14 cellular contexts compared by ENCODE assay signal in genomic region chr7:27158436-27159277, GRCh38. TPM values are rescaled to one million over a fixed set of nuclear protein-coding genes. Genes with fewer than 3 reads are reported as not detected.
DNase-seq lines count a peak whose midpoint lies in the region; ATAC-seq and TF ChIP-seq lines count a peak whose summit lies in the region.
"Had no signal": no experiment of that assay in that cellular context is flagged by ENCODE, and none has a peak within 500 bp of the region (broad histone marks: within the 10 kb centered on the region; RNA-seq: fewer than 3 reads in every experiment).

No MANE protein-coding gene starts in this region.

- TF ChIP-seq CTCF in CD14-positive monocyte (IDR thresholded peaks at IDR 0.05) (no peak), H9 (conservative IDR thresholded peaks at IDR 0.05) (no peak), chondrocyte (IDR thresholded peaks at IDR 0.05) (no peak), nephron progenitor cell (IDR thresholded peaks at IDR 0.05) (no peak)

- no peak overlapping the region for H3K9ac ChIP-seq in H9 (ENCODE audit: extremely low read depth, insufficient read length, low read length)
- H3K9ac ChIP-seq: parathyroid adenoma had no signal

- no peak overlapping the region for H4K8ac ChIP-seq in H9 (replicated peaks; ENCODE audit: insufficient read length, low read depth, low read length)

- H3K23me2 ChIP-seq in H9 (ENCODE audit: insufficient read length, low read depth, low read length, poor library complexity, severe bottlenecking) = no peaks in the 10 kb centered on the region

- H3K4me3 Mint-ChIP-seq in CD14-positive monocyte (peak overlapping the region in 1 of 2 donors; percentile 72), H9 (no peak overlapping the region), chondrocyte (ENCODE audit: unreplicated experiment) (no peak overlapping the region), nephron progenitor cell (peak overlapping the region; percentile 97)

- H3K4me1 Mint-ChIP-seq in CD14-positive monocyte = peaks cover 64% of the 10 kb centered on the region
- H3K4me1 Mint-ChIP-seq in H9 = peaks cover 3 to 11% of the 10 kb centered on the region in 2 experiments; a peak in 3 of 4 replicates
- peaks cover 14% of the 10 kb centered on the region for H3K4me1 Mint-ChIP-seq in chondrocyte (ENCODE audit: low read depth)
- peaks cover 40% of the 10 kb centered on the region for H3K4me1 Mint-ChIP-seq in nephron progenitor cell

- no peak overlapping the region for H3K4ac ChIP-seq in H9 (ENCODE audit: low read depth, low read length)

- no peak overlapping the region for H2BK20ac ChIP-seq in H9 (ENCODE audit: low read depth, low read length, poor library complexity, severe bottlenecking)

- H3K9me3 Mint-ChIP-seq in CD14-positive monocyte = peaks cover 0 to 56% (median 22%) of the 10 kb centered on the region in 7 donors
- H3K9me3 Mint-ChIP-seq in H9 = peaks cover 13 to 19% of the 10 kb centered on the region in 2 experiments
- H3K9me3 Mint-ChIP-seq in chondrocyte (ENCODE audit: low read depth) = peaks cover 4% of the 10 kb centered on the region
- no peaks in the 10 kb centered on the region for H3K9me3 Mint-ChIP-seq in nephron progenitor cell

- H4K91ac ChIP-seq in H9 (ENCODE audit: insufficient read length, low read depth, low read length) = no peak overlapping the region

- H3K27me3 Mint-ChIP-seq in CD14-positive monocyte (ENCODE audit: low read depth in 3 of 3) (peaks cover 88 to 93% (median 89%) of the 10 kb centered on the region in 3 donors), H9 (ENCODE audit: low read depth) (peaks cover 98% of the 10 kb centered on the region), chondrocyte (ENCODE audit: low read depth) (peaks cover 77% of the 10 kb centered on the region), nephron progenitor cell (ENCODE audit: low read depth, poor library complexity) (peaks cover 5% of the 10 kb centered on the region)

- H2AK5ac ChIP-seq in H9 (ENCODE audit: insufficient read length, low read length) = no peak overlapping the region

- no peak overlapping the region for H3K27ac Mint-ChIP-seq in CD14-positive monocyte
- H3K27ac Mint-ChIP-seq in H9 = no peak overlapping the region; a peak in 1 of 7 replicates
- H3K27ac Mint-ChIP-seq in chondrocyte (ENCODE audit: unreplicated experiment) = no peak overlapping the region
- H3K27ac Mint-ChIP-seq in nephron progenitor cell = peak overlapping the region; percentile 99

- intact Hi-C loops in CD14-positive monocyte (cut with micrococcal nuclease) = loop anchor here in 1 of 2 donors (5.0 kb wide), 2 partner anchors 61 to 1296 kb away; partner anchors contain the start of gene HOXA1

- H3K56ac ChIP-seq in H9 (ENCODE audit: insufficient read length, low read depth, low read length) = no peak overlapping the region

- no peak overlapping the region for H3K14ac ChIP-seq in H9 (ENCODE audit: insufficient read depth, low read length)

- H2BK5ac ChIP-seq in H9 (ENCODE audit: insufficient read length, low read length) = no peak overlapping the region

- H4K20me1 ChIP-seq in H9 (ENCODE audit: control insufficient read depth, insufficient read depth, insufficient read length) = no peaks in the 10 kb centered on the region

- no peaks in the 10 kb centered on the region for H3K9me3 ChIP-seq in H9 (ENCODE audit: control insufficient read depth, low read depth, low read length)
- H3K9me3 ChIP-seq: tibial nerve had no signal

- no peak overlapping the region for H3K27ac ChIP-seq in H9 (ENCODE audit: insufficient read length, low read depth, low read length)
- H3K27ac ChIP-seq: parathyroid adenoma had no signal

- DNase-seq in CD14-positive monocyte (ENCODE audit: low spot score) (peak; percentile 38), H9 (peak; percentile 28), chondrocyte (ENCODE audit: low spot score) (peak; percentile 75), nephron progenitor cell (peak; percentile 60), Kasumi-1 (lab: John Stamatoyannopoulos, UW) (no peak)
- DNase-seq: NCI-H1092, NCI-H526 treated with DMSO at 0.1 percent for 48 hours had no signal

- no peak overlapping the region for H2BK120ac ChIP-seq in H9 (ENCODE audit: low read depth, low read length, poor library complexity, severe bottlenecking)

- no peak overlapping the region for H3K23ac ChIP-seq in H9 (ENCODE audit: insufficient read length, low read depth, low read length)

- H2BK12ac ChIP-seq in H9 (ENCODE audit: insufficient read length, low read depth, low read length) = no peak overlapping the region

- H3K4me2 ChIP-seq in H9 (ENCODE audit: insufficient read depth, insufficient read length, low read length) = no peak overlapping the region

- H3K36me3 Mint-ChIP-seq in CD14-positive monocyte (peaks cover 6 to 28% of the 10 kb centered on the region in 2 donors), H9 (ENCODE audit: insufficient read depth in 1 of 3, low read depth in 3 of 3) (peaks cover 0 to 6% (median 0%) of the 10 kb centered on the region in 3 experiments; a peak in 3 of 7 replicates), chondrocyte (ENCODE audit: low read depth) (peaks cover 7% of the 10 kb centered on the region), nephron progenitor cell (ENCODE audit: low read depth) (peaks cover 33% of the 10 kb centered on the region)

- H3K4me1 ChIP-seq in H9 (ENCODE audit: insufficient read depth, low read length) = no peaks in the 10 kb centered on the region
- H3K4me1 ChIP-seq: parathyroid adenoma had no signal

- no peak overlapping the region for H3K18ac ChIP-seq in H9 (ENCODE audit: insufficient read length, low read depth, low read length)

- no peak overlapping the region for H2BK15ac ChIP-seq in H9 (ENCODE audit: low read depth, low read length)

- H4K5ac ChIP-seq in H9 (ENCODE audit: insufficient read length, low read depth, low read length) = no peak overlapping the region

- no peaks in the 10 kb centered on the region for H3K79me1 ChIP-seq in H9 (ENCODE audit: insufficient read depth, low read depth, low read length, poor library complexity, severe bottlenecking)

- WGBS in H9 (ENCODE audit: extremely low coverage, insufficient read length, low lambda C conversion rate) = no CpG with 5 or more reads among the region's 35 CpGs

- no peak overlapping the region for H3T11ph ChIP-seq in H9 (ENCODE audit: low read length)

- H2AFZ ChIP-seq in H9 (ENCODE audit: low read length) = no peak overlapping the region
- H2AFZ ChIP-seq: parathyroid adenoma had no signal

- ATAC-seq in GM18909 (IDR thresholded peaks at IDR 0.05; ENCODE audit: poor library complexity, unreplicated experiment) (no peak), HG03342 (IDR thresholded peaks at IDR 0.05; ENCODE audit: unreplicated experiment) (no peak), GM18498 (IDR thresholded peaks at IDR 0.05; ENCODE audit: unreplicated experiment) (no peak)

- peaks cover 97% of the 10 kb centered on the region for H3K27me3 ChIP-seq in H9 (ENCODE audit: insufficient read depth, low read length)

- no peaks in the 10 kb centered on the region for H3K79me2 ChIP-seq in H9 (ENCODE audit: insufficient read depth, low read length)
- H3K79me2 ChIP-seq: parathyroid adenoma had no signal

RNA-seq across cellular contexts. Expression of gene HOXA7, which starts 2.2 kb away (rescaled TPM):
- polyA plus RNA-seq in CD14-positive monocyte = not detected
- total RNA-seq in H9 (2021) (not detected in 2 replicates), chondrocyte (not detected in 3 replicates)
- total RNA-seq: bronchial epithelial cell had no signal

RNA-seq across cellular contexts. Expression of gene HOXA3, which starts 6.3 kb away (rescaled TPM):
- not detected for polyA plus RNA-seq in CD14-positive monocyte
- total RNA-seq in H9 (2021) = not detected in 2 replicates
- 9.3 to 12.1 TPM in 2 of 3 replicates, not detected in the other for total RNA-seq in chondrocyte
- total RNA-seq: bronchial epithelial cell had no signal

RNA-seq across cellular contexts. Expression of gene HOXA9, which starts 6.7 kb away (rescaled TPM):
- 1 to 10 TPM in 1 of 2 donors, under 1 TPM in 1; 0.55 to 1.9 TPM for polyA plus RNA-seq in CD14-positive monocyte
- total RNA-seq in H9 (2021) (not detected in 2 replicates), chondrocyte (not detected in 3 replicates)
- total RNA-seq: bronchial epithelial cell, fibroblast of lung had no signal

RNA-seq across cellular contexts. Expression of gene HOXA6, which starts 11.1 kb away (rescaled TPM):
- polyA plus RNA-seq in CD14-positive monocyte = not detected
- not detected in 2 replicates for total RNA-seq in H9 (2021)
- not detected in 3 replicates for total RNA-seq in chondrocyte

RNA-seq across cellular contexts. Expression of gene HOXA5, which starts 15.2 kb away (rescaled TPM):
- 1 to 10 TPM in 1 of 2 donors, under 1 TPM in 1; 0.85 to 1.8 TPM for polyA plus RNA-seq in CD14-positive monocyte
- not detected in 2 replicates for total RNA-seq in H9 (2021)
- not detected in 3 replicates for total RNA-seq in chondrocyte
- total RNA-seq: bronchial epithelial cell had no signal

Comparison
In these comparisons a context has a peak if more than half of its experiments do, and no peak if none do; other contexts are left out.
1. DNase-seq: peak in CD14-positive monocyte (single experiment), H9 (single experiment), chondrocyte (single experiment) and nephron progenitor cell (single experiment); none in Kasumi-1 (0 of 2).